24 cellular contexts compared by ENCODE assay signal in the genomic region with DNA sequence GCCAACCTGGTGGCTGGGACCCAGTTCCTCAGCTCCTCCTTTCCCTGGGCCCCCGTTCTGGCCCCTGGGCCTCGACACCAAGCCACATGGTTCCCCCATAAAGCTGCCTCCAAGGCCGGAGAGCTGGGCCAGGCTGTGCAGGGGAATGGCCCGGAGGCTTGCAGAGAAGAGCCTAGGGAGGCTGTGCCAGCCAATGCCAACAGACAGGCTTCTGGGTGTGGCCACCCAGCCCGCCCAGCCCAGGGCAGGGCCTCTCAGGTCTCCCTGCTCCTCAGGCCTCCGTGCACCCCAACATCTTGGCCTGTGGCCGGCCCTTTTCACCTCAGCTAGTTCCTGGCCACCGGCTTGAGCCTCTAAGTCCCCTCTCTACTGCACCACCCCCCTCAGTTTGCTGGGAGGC. TPM values are rescaled to one million over a fixed set of nuclear protein-coding genes. Genes with fewer than 3 reads are reported as not detected.
A peak's percentile ranks its signal among the peaks of the same experiment; 100 is the strongest.
DNase-seq lines count a peak whose midpoint lies in the region; ATAC-seq and TF ChIP-seq lines count a peak whose summit lies in the region.
"Had no signal": no experiment of that assay in that cellular context is flagged by ENCODE, and none has a peak within 500 bp of the region (broad histone marks: within the 10 kb centered on the region; RNA-seq: fewer than 3 reads in every experiment).

No MANE protein-coding gene starts in this region.

- H3K27me3 ChIP-seq in body of pancreas = no peaks in the 10 kb centered on the region
- H3K27me3 ChIP-seq: BE2C, Peyer's patch had no signal

- no peak for TF ChIP-seq CTCF in body of pancreas (IDR thresholded peaks at IDR 0.05)
- no peak for TF ChIP-seq CTCF in mucosa of descending colon (IDR thresholded peaks at IDR 0.05)

- H3K4me1 ChIP-seq in body of pancreas = peaks cover 26% of the 10 kb centered on the region
- peaks cover 4% of the 10 kb centered on the region for H3K4me1 ChIP-seq in mucosa of descending colon (ENCODE audit: low read depth)
- H3K4me1 ChIP-seq: BE2C, Peyer's patch had no signal

- H3K9me3 ChIP-seq in body of pancreas = no peaks in the 10 kb centered on the region
- H3K9me3 ChIP-seq in mucosa of descending colon = no peaks in the 10 kb centered on the region
- no peaks in the 10 kb centered on the region for H3K9me3 ChIP-seq in T-helper 17 cell (ENCODE audit: control insufficient read depth, low read length, poor library complexity, severe bottlenecking)
- H3K9me3 ChIP-seq: BE2C, Peyer's patch had no signal

- ATAC-seq in body of pancreas (peak; percentile 22), mucosa of descending colon (peak; percentile 74), T-helper 17 cell (no peak), GM21367 (IDR thresholded peaks at IDR 0.05; ENCODE audit: unreplicated experiment) (no peak)

- no peaks in the 10 kb centered on the region for H3K4me1 Mint-ChIP-seq in T-helper 17 cell
- H3K4me1 Mint-ChIP-seq: CD8-positive, alpha-beta memory T cell had no signal

- H3K36me3 Mint-ChIP-seq in T-helper 17 cell (ENCODE audit: low read depth) = no peaks in the 10 kb centered on the region
- H3K36me3 Mint-ChIP-seq: CD14-positive monocyte; CD8-positive, alpha-beta memory T cell had no signal

- no peaks in the 10 kb centered on the region for H3K27me3 Mint-ChIP-seq in T-helper 17 cell

- H3K36me3 ChIP-seq in body of pancreas (replicated peaks in 1 of 2; ENCODE audit: insufficient read depth in 1 of 2, low read depth in 2 of 2) (no peaks in the 10 kb centered on the region), mucosa of descending colon (ENCODE audit: low read depth) (no peaks in the 10 kb centered on the region)
- H3K36me3 ChIP-seq: BE2C, Peyer's patch had no signal

- H3K4me3 Mint-ChIP-seq in T-helper 17 cell = no peak overlapping the region
- H3K4me3 Mint-ChIP-seq: CD14-positive monocyte; CD8-positive, alpha-beta memory T cell; GM23338; H9 had no signal

- DNase-seq in HT-29 (ENCODE audit: low spot score) = peak; percentile 57
- DNase-seq in NCI-H69 (lab: John Stamatoyannopoulos, UW) = peak; percentile 60
- DNase-seq in body of pancreas = peak in 1 of 4 donors; percentile 16
- peak in 1 of 3 donors; percentile 50 for DNase-seq in mucosa of descending colon
- DNase-seq in T-helper 17 cell = no peak
- DNase-seq in NCI-H2196 (lab: John Stamatoyannopoulos, UW; ENCODE audit: unreplicated experiment) = no peak
- DNase-seq in AG08396 (ENCODE audit: low spot score) = no peak
- DNase-seq: BE2C; CD8-positive, alpha-beta memory T cell; H9; KBM-7; MV-4-11; NCI-H1436 treated with DMSO at 0.1 percent for 48 hours; NCI-H187 treated with DMSO at 0.1 percent for 48 hours; NCI-H82; Peyer's patch; SHP77 had no signal

- intact Hi-C loops in body of pancreas (cut with DNase I) (no loop called here), mucosa of descending colon (cut with DNase I, micrococcal nuclease) (no loop called here)

- H3K27ac Mint-ChIP-seq in T-helper 17 cell = no peak overlapping the region
- H3K27ac Mint-ChIP-seq: CD8-positive, alpha-beta memory T cell; GM23338; H9 had no signal

- peak overlapping the region in 2 of 4 donors; percentile 54 to 66 for H3K27ac ChIP-seq in body of pancreas
- H3K27ac ChIP-seq: Peyer's patch had no signal

- 74 to 92% methylated on average over 2 to 7 of the region's 8 CpGs for WGBS in body of pancreas, 2 donors

- H3K4me3 ChIP-seq in body of pancreas = no peak overlapping the region
- H3K4me3 ChIP-seq in mucosa of descending colon = no peak overlapping the region
- H3K4me3 ChIP-seq: GM23338, Peyer's patch had no signal

- no peak for TF ChIP-seq POLR2A in body of pancreas (IDR thresholded peaks at IDR 0.05)

RNA-seq across cellular contexts. Expression of a gene that starts 17.4 kb away (rescaled TPM):
- total RNA-seq in HT-29 (2014; rRNA removed; shearing (Covaris generic)) = 0.15 TPM in 1 of 2 replicates, not detected in the other
- under 1 TPM in 1 of 2 donors, not detected in 1; 0.26 TPM for total RNA-seq in body of pancreas
- 1 to 10 TPM in 1 of 3 donors, under 1 TPM in 2; 0.31 to 8.9 (median 0.38) TPM for total RNA-seq in mucosa of descending colon
- total RNA-seq in T-helper 17 cell = not detected
- total RNA-seq: CD8-positive, alpha-beta memory T cell; Daoy; G401; LHCN-M2; SK-MEL-5 had no signal

RNA-seq across cellular contexts. Expression of a gene that starts 32.1 kb away (rescaled TPM):
- 131 and 140 TPM in 2 replicates for total RNA-seq in HT-29 (2014; rRNA removed; shearing (Covaris generic))
- total RNA-seq in body of pancreas = 10 to 100 TPM; 20.8 to 36.3 TPM
- 10 to 100 TPM; 60.1 to 70.3 (median 64.1) TPM for total RNA-seq in mucosa of descending colon
- total RNA-seq in T-helper 17 cell = 10 to 100 TPM; 62.2 to 65.1 TPM

RNA-seq across cellular contexts. Expression of a gene that starts 43.9 kb away (rescaled TPM):
- 1,404 and 1,625 TPM in 2 replicates for total RNA-seq in HT-29 (2014; rRNA removed; shearing (Covaris generic))
- 100 to 1,000 TPM in 1 of 2 donors, 10 to 100 TPM in 1; 51.9 to 184 TPM for total RNA-seq in body of pancreas
- total RNA-seq in mucosa of descending colon = 100 to 1,000 TPM; 412 to 707 (median 630) TPM
- total RNA-seq in T-helper 17 cell = 100 to 1,000 TPM; 108 to 129 TPM

Comparison
In these comparisons a context has a peak if more than half of its experiments do, and no peak if none do; other contexts are left out.
1. DNase-seq: peak in HT-29 (single experiment) and NCI-H69 (single experiment); none in T-helper 17 cell (0 of 3), NCI-H2196 (single experiment) and AG08396 (single experiment).
2. ATAC-seq: peak in body of pancreas (single experiment) and mucosa of descending colon (single experiment); none in T-helper 17 cell (single experiment) and GM21367 (single experiment).